In the genomic region with DNA sequence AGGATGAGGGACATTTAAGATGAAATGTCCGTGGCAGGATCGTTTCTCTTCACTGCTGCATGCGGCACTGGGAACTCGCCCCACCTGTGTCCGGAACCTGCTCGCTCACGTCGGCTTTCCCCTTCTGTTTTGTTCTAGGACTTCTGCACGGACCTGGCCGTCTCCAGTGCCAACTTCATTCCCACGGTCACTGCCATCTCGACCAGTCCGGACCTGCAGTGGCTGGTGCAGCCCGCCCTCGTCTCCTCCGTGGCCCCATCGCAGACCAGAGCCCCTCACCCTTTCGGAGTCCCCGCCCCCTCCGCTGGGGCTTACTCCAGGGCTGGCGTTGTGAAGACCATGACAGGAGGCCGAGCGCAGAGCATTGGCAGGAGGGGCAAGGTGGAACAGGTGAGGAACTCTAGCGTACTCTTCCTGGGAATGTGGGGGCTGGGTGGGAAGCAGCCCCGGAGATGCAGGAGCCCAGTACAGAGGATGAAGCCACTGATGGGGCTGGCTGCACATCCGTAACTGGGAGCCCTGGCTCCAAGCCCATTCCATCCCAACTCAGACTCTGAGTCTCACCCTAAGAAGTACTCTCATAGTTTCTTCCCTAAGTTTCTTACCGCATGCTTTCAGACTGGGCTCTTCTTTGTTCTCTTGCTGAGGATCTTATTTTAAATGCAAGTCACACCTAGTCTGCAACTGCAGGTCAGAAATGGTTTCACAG, we compare ENCODE assay signal across 8 cellular contexts. TPM values are rescaled to one million over a fixed set of nuclear protein-coding genes. Genes with fewer than 3 reads are reported as not detected.
A peak's percentile ranks its signal among the peaks of the same experiment; 100 is the strongest.
DNase-seq lines count a peak whose midpoint lies in the region; ATAC-seq, FAIRE-seq and TF ChIP-seq lines count a peak whose summit lies in the region.

No MANE protein-coding gene starts in this region.

- POLR2A ChIA-PET in activated CD4-positive, alpha-beta T cell treated with anti-CD3 and anti-CD28 coated beads, Interleukin-2, amount 10 ng/mL, durations not matched to agents 7 days and 5 days (lab: Charles Lee) = no interaction called here
- POLR2A ChIA-PET in K562 (lab: Yijun Ruan, JAX) (interaction anchor here (0.5 to 3.5 kb wide), 5 partner anchors 10 to 116 kb away, joined by 3 to 24 read pairs (median 4); no protein-coding TSS in a partner anchor), HEK293T (lab: Yijun Ruan, JAX) (no interaction called here)

- H3K36me3 ChIP-seq in K562 (ENCODE audit: control insufficient read depth, insufficient read depth, low read length) = peaks cover 18% of the 10 kb centered on the region; the same call in 2 of the 3 replicates
- H3K36me3 ChIP-seq in kidney epithelial cell (ENCODE audit: control insufficient read depth, insufficient read depth, low read length) = peaks cover 7% of the 10 kb centered on the region

- H2AFZ ChIP-seq in K562 (ENCODE audit: low read depth, low read length) = no peak overlapping the region

- in situ Hi-C loops in K562 (cut with MboI) = no loop called here

- no peak for TF ChIP-seq EP300 in K562 (IDR thresholded peaks at IDR 0.05; ENCODE audit: low read length)

- ATAC-seq in K562 (no peak), HG02870 (IDR thresholded peaks at IDR 0.05; ENCODE audit: unreplicated experiment) (no peak), HG03439 (IDR thresholded peaks at IDR 0.05; ENCODE audit: unreplicated experiment) (no peak)

- TF ChIP-seq POLR2A in K562 (conservative IDR thresholded peaks at IDR 0.05) = no peak

- peaks cover 29 to 39% of the 10 kb centered on the region in 2 experiments for H3K4me1 ChIP-seq in K562 (replicated peaks in 1 of 2; ENCODE audit: control insufficient read depth in 2 of 2, insufficient read depth in 2 of 2, low read length in 2 of 2)

- H3K4me3 ChIP-seq in K562 (peak overlapping the region; percentile 71), kidney epithelial cell (ENCODE audit: low read depth, low read length) (peak overlapping the region; percentile 82)

- H3K27me3 ChIP-seq in K562 (ENCODE audit: control insufficient read depth in 2 of 2, insufficient read depth in 2 of 2, low read length in 2 of 2) = no peaks in the 10 kb centered on the region
- peaks cover 2% of the 10 kb centered on the region for H3K27me3 ChIP-seq in kidney epithelial cell (ENCODE audit: control insufficient read depth, insufficient read depth, low read length)

- no peak for TF ChIP-seq RAD21 in K562 (CRISPR knock-in tag; conservative IDR thresholded peaks at IDR 0.05 in 1 of 2, IDR thresholded peaks at IDR 0.05 in 1 of 2)

- peaks cover 2% of the 10 kb centered on the region for H3K36me3 Mint-ChIP-seq in activated CD4-positive, alpha-beta T cell treated with anti-CD3 and anti-CD28 coated beads, Interleukin-2, amount 10 ng/mL, durations not matched to agents 7 days and 5 days (ENCODE audit: low read depth)

- peaks cover 10% of the 10 kb centered on the region; the same call in 1 of the 2 replicates for H4K20me1 ChIP-seq in K562 (replicated peaks; ENCODE audit: control insufficient read depth, insufficient read depth, low read length)

- CTCF ChIA-PET in activated CD4-positive, alpha-beta T cell treated with anti-CD3 and anti-CD28 coated beads, Interleukin-2, amount 10 ng/mL, durations not matched to agents 7 days and 5 days (lab: Charles Lee) = interaction anchor here (2.1 kb wide), 1 partner anchor 10 kb away, joined by 8 read pairs; no protein-coding TSS in a partner anchor
- CTCF ChIA-PET in K562 (lab: Yijun Ruan, JAX; ENCODE audit: low intra/inter-chr PET ratio) = no interaction called here
- CTCF ChIA-PET in HEK293T (lab: Yijun Ruan, JAX) = no interaction called here

- peaks cover 5% of the 10 kb centered on the region; the same call in 1 of the 3 replicates for H3K79me2 ChIP-seq in K562 (ENCODE audit: control insufficient read depth, insufficient read depth, low read length)

- H3K9me3 Mint-ChIP-seq in activated CD4-positive, alpha-beta T cell treated with anti-CD3 and anti-CD28 coated beads, Interleukin-2, amount 10 ng/mL, durations not matched to agents 7 days and 5 days = no peaks in the 10 kb centered on the region

- no peak overlapping the region for H3K27ac ChIP-seq in K562 (ENCODE audit: extremely low read depth, low read depth, low read length)

- TF ChIP-seq CTCF in K562 (IDR thresholded peaks at IDR 0.05 in 2 of 3, conservative IDR thresholded peaks at IDR 0.05 in 1 of 3; ENCODE audit: insufficient read depth in 2 of 3, low read depth in 1 of 3, low read length in 3 of 3) (no peak), kidney epithelial cell (IDR thresholded peaks at IDR 0.05; ENCODE audit: insufficient read depth, low read length, poor library complexity, severe bottlenecking) (no peak)

- peak overlapping the region; percentile 96 for H3K27ac Mint-ChIP-seq in activated CD4-positive, alpha-beta T cell treated with anti-CD3 and anti-CD28 coated beads, Interleukin-2, amount 10 ng/mL, durations not matched to agents 7 days and 5 days

- peaks cover 34% of the 10 kb centered on the region for H3K4me1 Mint-ChIP-seq in activated CD4-positive, alpha-beta T cell treated with anti-CD3 and anti-CD28 coated beads, Interleukin-2, amount 10 ng/mL, durations not matched to agents 7 days and 5 days

- FAIRE-seq in K562 (lab: Jason Lieb, UNC) = no peak

- peak overlapping the region; percentile 90 for H3K4me2 ChIP-seq in K562 (ENCODE audit: insufficient read depth, low read length)

- BruUV-seq in K562 (replicated peaks; lab: Mats Ljungman, UMichigan) = TSS peak; percentile 54

- no peaks in the 10 kb centered on the region for H3K9me3 ChIP-seq in K562 (replicated peaks; ENCODE audit: control insufficient read depth, insufficient read depth, low read depth, low read length)

- 52% methylated on average over 14 of the region's 27 CpGs for WGBS in K562 (ENCODE audit: insufficient coverage, low coverage, missing lambda C conversion rate)

- no peak for DNase-seq in activated CD4-positive, alpha-beta T cell treated with anti-CD3 and anti-CD28 coated beads, Interleukin-2, amount 10 ng/mL, durations not matched to agents 7 days and 5 days
- no peak for DNase-seq in activated CD4-positive, alpha-beta T cell treated with anti-CD3 and anti-CD28 coated beads for 4 hours
- DNase-seq in K562 (ENCODE audit: extremely low read depth in 1 of 4, low spot score in 3 of 4) (no peak), kidney epithelial cell (ENCODE audit: low read depth) (no peak), stromal cell of bone marrow (ENCODE audit: low read depth) (peak; percentile 8), HEK293T (ENCODE audit: extremely low spot score) (no peak)

- no peaks in the 10 kb centered on the region for H3K9me1 ChIP-seq in K562 (ENCODE audit: control insufficient read depth, insufficient read depth, low read length)

- H3K4me3 Mint-ChIP-seq in activated CD4-positive, alpha-beta T cell treated with anti-CD3 and anti-CD28 coated beads, Interleukin-2, amount 10 ng/mL, durations not matched to agents 7 days and 5 days = peak overlapping the region; percentile 77

- peak overlapping the region; percentile 88 to 90 for H3K9ac ChIP-seq in K562 (ENCODE audit: insufficient read depth in 1 of 2, low read depth in 2 of 2, low read length in 2 of 2)

- intact Hi-C loops in K562 (cut with micrococcal nuclease) = no loop called here

- H3K27me3 Mint-ChIP-seq in activated CD4-positive, alpha-beta T cell treated with anti-CD3 and anti-CD28 coated beads, Interleukin-2, amount 10 ng/mL, durations not matched to agents 7 days and 5 days = peaks cover 63% of the 10 kb centered on the region

TF ChIP-seq in K562, 482 proteins besides CTCF, POLR2A, EP300 and RAD21 (continues in another document):
- TF ChIP-seq KAT7 (CRISPR knock-in tag; IDR thresholded peaks at IDR 0.05; ENCODE audit: borderline replicate concordance) = no peak
- TF ChIP-seq GATA2 (CRISPR knock-in tag; IDR thresholded peaks at IDR 0.05) = no peak
- peak; percentile 46 for TF ChIP-seq FIP1L1 (IDR thresholded peaks at IDR 0.05; ENCODE audit: low read depth, low read length, poor library complexity, severe bottlenecking)
- TF ChIP-seq RB1 (IDR thresholded peaks at IDR 0.05; ENCODE audit: low read depth) = no peak
- TF ChIP-seq RUNX1 (IDR thresholded peaks at IDR 0.05; ENCODE audit: low read depth) = no peak
- TF ChIP-seq MYC (IDR thresholded peaks at IDR 0.05; ENCODE audit: low read depth, low read length) = no peak
- no peak for TF ChIP-seq MYC (CRISPR knock-in tag; IDR thresholded peaks at IDR 0.05; ENCODE audit: borderline replicate concordance, low read depth)
- TF ChIP-seq BRD4 (IDR thresholded peaks at IDR 0.05) = no peak

TF ChIP-seq in HEK293T, 16 proteins besides CTCF, POLR2A, EP300 and RAD21:
- no peak for TF ChIP-seq FOXA1 (IDR thresholded peaks at IDR 0.05)
- TF ChIP-seq ELF4 (IDR thresholded peaks at IDR 0.05) = no peak
- TF ChIP-seq HDGF (IDR thresholded peaks at IDR 0.05; ENCODE audit: borderline replicate concordance) = no peak

RNA-seq across cellular contexts. Expression of a gene that starts 1.3 kb away (rescaled TPM):
- 10 to 100 TPM; 28.0 to 35.7 TPM for total RNA-seq in activated CD4-positive, alpha-beta T cell treated with anti-CD3 and anti-CD28 coated beads, Interleukin-2, amount 10 ng/mL, durations not matched to agents 7 days and 5 days
- total RNA-seq in K562 (2011; cell fraction: chromatin; rRNA removed; ENCODE audit: low replicate concordance) = 20.9 and 54.0 TPM in 2 replicates
- 42.1 and 51.5 TPM in 2 replicates for total RNA-seq in K562 (2011; cell fraction: nucleolus; rRNA removed)
- total RNA-seq in K562 (2011; cell fraction: nucleoplasm; rRNA removed) = 28.7 and 32.3 TPM in 2 replicates
- total RNA-seq in K562 (2014; rRNA removed) (12.1 and 19.4 TPM in 2 replicates), K562 (2014; rRNA removed; fragmentation: Illumina TruSeq; extraction: Trizol) (4.2 and 8.9 TPM in 2 replicates), K562 (2015; rRNA removed; fragmentation: Illumina TruSeq; extraction: Trizol) (0.54 and 1.1 TPM in 2 replicates), K562 (2021) (13.8 and 17.4 TPM in 2 replicates), kidney epithelial cell (5.5 and 9.2 TPM in 2 replicates)
- polyA plus RNA-seq in K562 (2011; rRNA removed) (3.6 and 5.7 TPM in 2 replicates), K562 (2014; fragmentation: Illumina TruSeq; extraction: Trizol) (8.2 and 12.8 TPM in 2 replicates), K562 (2014; fragmentation: Nextera tagmentation; extraction: Ambion mirVana) (1 to 10 TPM in 1 of 2 experiments, under 1 TPM in 1; 0.56 to 2.1 TPM), K562 (2014; rRNA removed) (11.6 and 14.8 TPM in 2 replicates)
- polyA plus RNA-seq in K562 (2011; cell fraction: cytosol; rRNA removed) = 3.7 and 20.6 TPM in 2 replicates
- 13.7 and 48.9 TPM in 2 replicates for polyA plus RNA-seq in K562 (2011; cell fraction: nucleus; rRNA removed)
- polyA plus RNA-seq in K562 (2012) = 8.3 and 9.7 TPM in 2 replicates
- 3.8 and 7.1 TPM in 2 replicates for polyA minus RNA-seq in K562 (2011; rRNA and poly(A)+ RNA removed)
- polyA minus RNA-seq in K562 (2011; cell fraction: cytosol; rRNA and poly(A)+ RNA removed) = 7.6 and 8.7 TPM in 2 replicates
- 24.0 and 43.5 TPM in 2 replicates for polyA minus RNA-seq in K562 (2011; cell fraction: nucleus; rRNA and poly(A)+ RNA removed)
